In the genomic region with DNA sequence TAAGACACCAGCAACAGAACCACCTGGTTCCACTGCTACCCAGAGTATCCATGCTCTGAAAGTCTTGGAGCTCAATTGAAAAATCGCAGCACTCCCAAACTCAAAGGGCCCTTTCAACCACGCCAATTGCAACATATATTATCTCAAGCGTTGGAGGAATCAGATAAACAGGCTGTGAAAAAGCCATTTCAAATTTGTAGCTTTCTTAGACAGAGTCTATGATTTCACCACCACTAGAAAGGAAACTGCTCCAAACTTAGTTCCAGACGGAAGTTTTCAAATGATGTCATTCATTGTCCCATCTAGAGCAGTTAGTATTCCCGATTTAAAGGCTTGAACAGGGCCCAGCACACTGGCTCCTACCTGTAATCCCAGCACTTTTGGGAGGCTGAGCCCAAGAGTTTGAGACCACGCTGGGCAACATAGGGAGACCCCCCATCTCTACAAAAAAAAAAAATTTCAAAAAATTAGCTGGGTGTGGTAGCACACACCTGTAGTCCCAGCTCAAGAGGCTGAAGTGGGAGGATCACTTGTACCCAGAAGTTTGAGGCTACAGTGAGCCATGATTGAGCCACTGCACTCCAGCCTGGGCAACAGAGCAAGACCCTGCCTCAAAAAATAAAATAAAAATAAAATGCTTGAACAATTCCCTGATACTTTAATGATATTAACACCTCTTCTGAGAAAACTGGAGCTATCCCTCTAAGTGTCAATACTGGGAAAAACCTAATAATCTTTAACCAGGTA, we compare ENCODE assay signal across 25 cellular contexts. TPM values are rescaled to one million over a fixed set of nuclear protein-coding genes. Genes with fewer than 3 reads are reported as not detected.
A peak's percentile ranks its signal among the peaks of the same experiment; 100 is the strongest.
DNase-seq lines count a peak whose midpoint lies in the region; ATAC-seq, FAIRE-seq and TF ChIP-seq lines count a peak whose summit lies in the region.
"Had no signal": no experiment of that assay in that cellular context is flagged by ENCODE, and none has a peak within 500 bp of the region (broad histone marks: within the 10 kb centered on the region; RNA-seq: fewer than 3 reads in every experiment).

No MANE protein-coding gene starts in this region.

- no peak for TF ChIP-seq POLR2A in K562 (conservative IDR thresholded peaks at IDR 0.05)

- no peak for TF ChIP-seq RAD21 in K562 (CRISPR knock-in tag; conservative IDR thresholded peaks at IDR 0.05 in 1 of 2, IDR thresholded peaks at IDR 0.05 in 1 of 2)

- BruUV-seq in K562 (replicated peaks; lab: Mats Ljungman, UMichigan) = no TSS peak

- H3K4ac ChIP-seq in neuronal stem cell (ENCODE audit: low read length) = no peak overlapping the region

- no peak overlapping the region for H2AK5ac ChIP-seq in neuronal stem cell (ENCODE audit: low read depth, low read length)

- CTCF ChIA-PET in K562 (lab: Yijun Ruan, JAX; ENCODE audit: low intra/inter-chr PET ratio) = no interaction called here
- CTCF ChIA-PET in CD8-positive, alpha-beta T cell (lab: Charles Lee) = interaction anchor here (0.9 to 1.5 kb wide), 3 partner anchors 8 to 18 kb away, joined by 3 read pairs; no protein-coding TSS in a partner anchor

- DNase-seq in Right ventricle myocardium superior (no peak), left ventricle myocardium inferior (no peak), K562 (ENCODE audit: extremely low read depth in 1 of 4, low spot score in 3 of 4) (no peak), fibroblast of villous mesenchyme (ENCODE audit: low read depth) (peak; percentile 86), smooth muscle cell (lab: John Stamatoyannopoulos, UW; ENCODE audit: unreplicated experiment) (no peak), NCI-H128 (lab: John Stamatoyannopoulos, UW; ENCODE audit: unreplicated experiment) (no peak), neuronal stem cell (ENCODE audit: low spot score) (no peak)
- DNase-seq in CD8-positive, alpha-beta T cell = no peak
- DNase-seq: 8988T; activated CD4-positive, alpha-beta T cell treated with anti-CD3 and anti-CD28 coated beads for 36 hours; activated gamma-delta T cell treated with Interleukin-2 at 50 U/mL for 16 hours; CD4-positive, CD25-positive, alpha-beta regulatory T cell; DMS153; GOT3; Kasumi-1; MV-4-11; NCI-H1694; NCI-H2171 treated with DMSO at 0.1 percent for 48 hours; NCI-H524; pancreas had no signal

- no peak overlapping the region for H3K27ac ChIP-seq in left ventricle myocardium inferior (replicated peaks)
- H3K27ac ChIP-seq in K562 (ENCODE audit: extremely low read depth, low read depth, low read length) = no peak overlapping the region
- peak overlapping the region; percentile 23 for H3K27ac ChIP-seq in smooth muscle cell (ENCODE audit: low read depth)
- H3K27ac ChIP-seq in CD8-positive, alpha-beta T cell (ENCODE audit: low read depth, low read length) = no peak overlapping the region
- H3K27ac ChIP-seq in neuronal stem cell (replicated peaks; ENCODE audit: low read length) = no peak overlapping the region
- H3K27ac ChIP-seq: pancreas, SJSA1 had no signal

- H3K23ac ChIP-seq in neuronal stem cell (ENCODE audit: low read depth, low read length, poor library complexity) = no peak overlapping the region

- H3K9me3 ChIP-seq in left ventricle myocardium inferior (replicated peaks) = no peaks in the 10 kb centered on the region
- no peaks in the 10 kb centered on the region for H3K9me3 ChIP-seq in K562 (replicated peaks; ENCODE audit: control insufficient read depth, insufficient read depth, low read depth, low read length)
- H3K9me3 ChIP-seq in smooth muscle cell (replicated peaks; ENCODE audit: low read depth) = no peaks in the 10 kb centered on the region
- H3K9me3 ChIP-seq in CD8-positive, alpha-beta T cell (ENCODE audit: low read length) = no peaks in the 10 kb centered on the region
- no peaks in the 10 kb centered on the region for H3K9me3 ChIP-seq in neuronal stem cell (replicated peaks in 1 of 2; ENCODE audit: control insufficient read depth in 2 of 2, insufficient read depth in 1 of 2, low read depth in 1 of 2, low read length in 2 of 2)
- H3K9me3 ChIP-seq: pancreas, SJSA1 had no signal

- H3K4me1 ChIP-seq in left ventricle myocardium inferior (peaks cover 36% of the 10 kb centered on the region), K562 (replicated peaks in 1 of 2; ENCODE audit: control insufficient read depth in 2 of 2, insufficient read depth in 2 of 2, low read length in 2 of 2) (peaks cover 13 to 51% of the 10 kb centered on the region in 2 experiments; a peak in 4 of 5 replicates), smooth muscle cell (ENCODE audit: low read depth) (peaks cover 20% of the 10 kb centered on the region), neuronal stem cell (ENCODE audit: control insufficient read depth in 2 of 2, insufficient read depth in 1 of 2, low read depth in 1 of 2, low read length in 2 of 2) (peaks cover 0 to 6% of the 10 kb centered on the region in 2 donors)
- H3K4me1 ChIP-seq in CD8-positive, alpha-beta T cell (ENCODE audit: insufficient read depth, low read length) = peaks cover 37% of the 10 kb centered on the region
- H3K4me1 ChIP-seq: pancreas, SJSA1 had no signal

- in situ Hi-C loops in K562 (cut with MboI) = loop anchor here (10.0 kb wide), 1 partner anchor 249 kb away; no protein-coding TSS in a partner anchor

- H3F3A ChIP-seq in smooth muscle cell (ENCODE audit: low read depth) = peaks cover 3% of the 10 kb centered on the region

- no peaks in the 10 kb centered on the region for H3K27me3 ChIP-seq in left ventricle myocardium inferior (ENCODE audit: low read depth)
- H3K27me3 ChIP-seq in K562 (ENCODE audit: control insufficient read depth in 2 of 2, insufficient read depth in 2 of 2, low read length in 2 of 2) = no peaks in the 10 kb centered on the region
- no peaks in the 10 kb centered on the region for H3K27me3 ChIP-seq in smooth muscle cell (ENCODE audit: low read depth)
- H3K27me3 ChIP-seq in CD8-positive, alpha-beta T cell (ENCODE audit: insufficient read depth, low read length) = no peaks in the 10 kb centered on the region
- no peaks in the 10 kb centered on the region for H3K27me3 ChIP-seq in neuronal stem cell (ENCODE audit: control insufficient read depth in 3 of 3, insufficient read depth in 3 of 3, low read depth in 1 of 3, low read length in 3 of 3)
- H3K27me3 ChIP-seq: pancreas, SJSA1 had no signal

- no peaks in the 10 kb centered on the region for H3K9me3 Mint-ChIP-seq in CD8-positive, alpha-beta T cell
- H3K9me3 Mint-ChIP-seq: CD4-positive, CD25-positive, alpha-beta regulatory T cell; nephron had no signal

- H3K4me1 Mint-ChIP-seq in CD8-positive, alpha-beta T cell (ENCODE audit: low read depth) = peaks cover 84% of the 10 kb centered on the region

- H3K9me1 ChIP-seq in K562 (ENCODE audit: control insufficient read depth, insufficient read depth, low read length) = no peaks in the 10 kb centered on the region

- H4K8ac ChIP-seq in neuronal stem cell (ENCODE audit: low read depth, low read length) = no peak overlapping the region

- H3K18ac ChIP-seq in neuronal stem cell (ENCODE audit: low read length) = no peak overlapping the region

- POLR2A ChIA-PET in K562 (lab: Yijun Ruan, JAX) = interaction anchor here (0.7 to 1.9 kb wide), 4 partner anchors 14 to 169 kb away, joined by 3 to 5 read pairs (median 4); partner anchors contain the start of gene TNIK
- POLR2A ChIA-PET in CD8-positive, alpha-beta T cell (lab: Charles Lee) = no interaction called here

- no peak for FAIRE-seq in K562 (lab: Jason Lieb, UNC)
- FAIRE-seq: G401.6, HTR-8/SVneo, pancreas had no signal

- peaks cover 7% of the 10 kb centered on the region for H3K36me3 Mint-ChIP-seq in CD8-positive, alpha-beta T cell

- H3K27me3 Mint-ChIP-seq in CD8-positive, alpha-beta T cell (ENCODE audit: low read depth) = no peaks in the 10 kb centered on the region
- H3K27me3 Mint-ChIP-seq: activated CD4-positive, alpha-beta T cell treated with anti-CD3 and anti-CD28 coated beads for 36 hours; CD4-positive, CD25-positive, alpha-beta regulatory T cell had no signal

- TF ChIP-seq CTCF in left ventricle myocardium inferior (IDR thresholded peaks at IDR 0.05; ENCODE audit: borderline replicate concordance) = no peak
- TF ChIP-seq CTCF in K562 (IDR thresholded peaks at IDR 0.05 in 2 of 3, conservative IDR thresholded peaks at IDR 0.05 in 1 of 3; ENCODE audit: insufficient read depth in 2 of 3, low read depth in 1 of 3, low read length in 3 of 3) = no peak
- no peak for TF ChIP-seq CTCF in fibroblast of villous mesenchyme (IDR thresholded peaks at IDR 0.05; ENCODE audit: insufficient read depth, low read depth, low read length)
- TF ChIP-seq CTCF in smooth muscle cell (IDR thresholded peaks at IDR 0.05; ENCODE audit: borderline replicate concordance, insufficient read depth, poor library complexity, severe bottlenecking) = no peak
- no peak for TF ChIP-seq CTCF in CD8-positive, alpha-beta T cell (IDR thresholded peaks at IDR 0.05)

- no peak overlapping the region for H2BK5ac ChIP-seq in neuronal stem cell (ENCODE audit: low read length)

- no peak overlapping the region for H2AFZ ChIP-seq in K562 (ENCODE audit: low read depth, low read length)
- no peak overlapping the region for H2AFZ ChIP-seq in smooth muscle cell (ENCODE audit: low read depth)
- H2AFZ ChIP-seq in neuronal stem cell (ENCODE audit: low read length) = no peak overlapping the region

- intact Hi-C loops in Right ventricle myocardium superior (cut with DNase I) (no loop called here), left ventricle myocardium inferior (cut with micrococcal nuclease) (no loop called here), K562 (cut with micrococcal nuclease) (no loop called here)
- intact Hi-C loops in CD8-positive, alpha-beta T cell (cut with DNase I, micrococcal nuclease) = no loop called here

- no peak overlapping the region for H2BK15ac ChIP-seq in neuronal stem cell (ENCODE audit: low read length)

- no peak overlapping the region for H2BK12ac ChIP-seq in neuronal stem cell (ENCODE audit: low read length)

- H3K36me3 ChIP-seq in left ventricle myocardium inferior (no peaks in the 10 kb centered on the region), K562 (ENCODE audit: control insufficient read depth, insufficient read depth, low read length) (no peaks in the 10 kb centered on the region; the same call in 2 of the 3 replicates), smooth muscle cell (ENCODE audit: low read depth) (no peaks in the 10 kb centered on the region), neuronal stem cell (replicated peaks in 1 of 2; ENCODE audit: control insufficient read depth in 2 of 2, insufficient read depth in 2 of 2, low read length in 2 of 2) (peaks cover 0 to 18% of the 10 kb centered on the region in 2 donors)
- no peaks in the 10 kb centered on the region for H3K36me3 ChIP-seq in CD8-positive, alpha-beta T cell (ENCODE audit: insufficient read depth, low read length)
- H3K36me3 ChIP-seq: pancreas, SJSA1 had no signal

- no peak overlapping the region for H3K4me3 ChIP-seq in left ventricle myocardium inferior
- no peak overlapping the region for H3K4me3 ChIP-seq in K562
- H3K4me3 ChIP-seq in fibroblast of villous mesenchyme (ENCODE audit: low read depth, low read length) = no peak overlapping the region
- no peak overlapping the region for H3K4me3 ChIP-seq in smooth muscle cell
- no peak overlapping the region for H3K4me3 ChIP-seq in CD8-positive, alpha-beta T cell (ENCODE audit: low read depth, low read length)
- no peak overlapping the region for H3K4me3 ChIP-seq in neuronal stem cell (ENCODE audit: low read length in 2 of 2)
- H3K4me3 ChIP-seq: pancreas, SJSA1 had no signal

- peak; percentile 55 for ATAC-seq in Right ventricle myocardium superior (ENCODE audit: poor library complexity)
- no peak for ATAC-seq in K562
- no peak for ATAC-seq in CD8-positive, alpha-beta T cell
- ATAC-seq: activated CD4-positive, alpha-beta T cell treated with anti-CD3 and anti-CD28 coated beads for 36 hours; Panc1; pancreas had no signal

- H3K4me3 Mint-ChIP-seq in CD8-positive, alpha-beta T cell = no peak overlapping the region
- H3K4me3 Mint-ChIP-seq: activated CD4-positive, alpha-beta T cell treated with anti-CD3 and anti-CD28 coated beads for 36 hours; nephron had no signal

- no peak overlapping the region for H4K91ac ChIP-seq in neuronal stem cell (ENCODE audit: low read depth, low read length, poor library complexity)

- no peak overlapping the region for H3K9ac ChIP-seq in K562 (ENCODE audit: insufficient read depth in 1 of 2, low read depth in 2 of 2, low read length in 2 of 2)
- no peak overlapping the region for H3K9ac ChIP-seq in smooth muscle cell (ENCODE audit: low read depth)
- H3K9ac ChIP-seq in neuronal stem cell (ENCODE audit: low read depth, low read length, poor library complexity) = no peak overlapping the region

- H3K27ac Mint-ChIP-seq in CD8-positive, alpha-beta T cell = no peak overlapping the region
- H3K27ac Mint-ChIP-seq: activated CD4-positive, alpha-beta T cell treated with anti-CD3 and anti-CD28 coated beads for 36 hours had no signal

- peaks cover 71% of the 10 kb centered on the region for H3K79me2 ChIP-seq in K562 (ENCODE audit: control insufficient read depth, insufficient read depth, low read length)
- peaks cover 45% of the 10 kb centered on the region for H3K79me2 ChIP-seq in smooth muscle cell (ENCODE audit: low read depth)

- 28% methylated on average over 6 of the region's 6 CpGs for WGBS in K562 (ENCODE audit: insufficient coverage, low coverage, missing lambda C conversion rate)
- 38% methylated on average over 6 of the region's 6 CpGs for WGBS in smooth muscle cell (ENCODE audit: low lambda C conversion rate)
- no CpG with 5 or more reads among the region's 6 CpGs for WGBS in neuronal stem cell (ENCODE audit: extremely low coverage in 2 of 2, insufficient read length in 2 of 2, insufficient replicate concordance in 1 of 2), 2 donors

- H3K14ac ChIP-seq in neuronal stem cell (ENCODE audit: low read length) = no peak overlapping the region

- H3K4me2 ChIP-seq in K562 (ENCODE audit: insufficient read depth, low read length) = no peak overlapping the region
- peak overlapping the region; percentile 44 for H3K4me2 ChIP-seq in smooth muscle cell
- H3K4me2 ChIP-seq in neuronal stem cell (ENCODE audit: insufficient read depth, low read length, poor library complexity, severe bottlenecking) = no peak overlapping the region

- no peak for TF ChIP-seq EP300 in K562 (IDR thresholded peaks at IDR 0.05; ENCODE audit: low read length)

- no peak overlapping the region for H2BK120ac ChIP-seq in neuronal stem cell (ENCODE audit: low read depth, low read length)

- no peaks in the 10 kb centered on the region for H4K20me1 ChIP-seq in K562 (replicated peaks; ENCODE audit: control insufficient read depth, insufficient read depth, low read length)
- peaks cover 19% of the 10 kb centered on the region for H4K20me1 ChIP-seq in smooth muscle cell (ENCODE audit: low read depth)

- H3K79me1 ChIP-seq in neuronal stem cell (ENCODE audit: low read depth, low read length) = no peaks in the 10 kb centered on the region

RNA-seq across cellular contexts. Expression of gene TNIK, which starts 16.8 kb away (rescaled TPM):
- total RNA-seq in Right ventricle myocardium superior = 22.5 TPM
- total RNA-seq in left ventricle myocardium inferior = 28.6 TPM
- total RNA-seq in K562 (2011; cell fraction: chromatin; rRNA removed; ENCODE audit: low replicate concordance) = 52.4 and 113 TPM in 2 replicates
- total RNA-seq in K562 (2011; cell fraction: nucleolus; rRNA removed) = 18.5 and 29.7 TPM in 2 replicates
- total RNA-seq in K562 (2011; cell fraction: nucleoplasm; rRNA removed) = 43.6 and 75.6 TPM in 2 replicates
- total RNA-seq in K562 (2014; rRNA removed) = 24.7 and 27.0 TPM in 2 replicates
- total RNA-seq in K562 (2014; rRNA removed; fragmentation: Illumina TruSeq; extraction: Trizol) = 24.2 and 29.6 TPM in 2 replicates
- total RNA-seq in K562 (2015; rRNA removed; fragmentation: Illumina TruSeq; extraction: Trizol) = 23.5 and 27.3 TPM in 2 replicates
- total RNA-seq in K562 (2021) = 34.2 and 38.8 TPM in 2 replicates
- 23.1 and 29.7 TPM in 2 replicates for polyA plus RNA-seq in K562 (2011; rRNA removed)
- 8.2 and 12.3 TPM in 2 replicates for polyA plus RNA-seq in K562 (2011; cell fraction: cytosol; rRNA removed)
- 58.7 and 77.6 TPM in 2 replicates for polyA plus RNA-seq in K562 (2011; cell fraction: nucleus; rRNA removed)
- polyA plus RNA-seq in K562 (2012) = 25.2 and 29.4 TPM in 2 replicates
- polyA plus RNA-seq in K562 (2014; fragmentation: Illumina TruSeq; extraction: Trizol) = 39.0 and 41.2 TPM in 2 replicates
- 1 to 10 TPM; 6.6 to 6.8 TPM for polyA plus RNA-seq in K562 (2014; fragmentation: Nextera tagmentation; extraction: Ambion mirVana)
- polyA plus RNA-seq in K562 (2014; rRNA removed) = 22.2 and 22.3 TPM in 2 replicates
- polyA minus RNA-seq in K562 (2011; rRNA and poly(A)+ RNA removed) = 48.4 and 50.0 TPM in 2 replicates
- polyA minus RNA-seq in K562 (2011; cell fraction: cytosol; rRNA and poly(A)+ RNA removed) = 15.6 and 16.9 TPM in 2 replicates
- 39.2 and 45.5 TPM in 2 replicates for polyA minus RNA-seq in K562 (2011; cell fraction: nucleus; rRNA and poly(A)+ RNA removed)
- 5.2 and 7.7 TPM in 2 replicates for total RNA-seq in fibroblast of villous mesenchyme
- 12.5 and 20.0 TPM in 2 replicates for total RNA-seq in smooth muscle cell
- polyA plus RNA-seq in smooth muscle cell = 10.1 and 10.4 TPM in 2 replicates
- total RNA-seq in CD8-positive, alpha-beta T cell = 10 to 100 TPM; 60.8 to 65.1 TPM
- 3.5 TPM for polyA plus RNA-seq in neuronal stem cell (2013, experiment 1 of 2)
- polyA plus RNA-seq in neuronal stem cell (2013, experiment 2 of 2) = 3.1 TPM
